ENCODE assay signal across 12 cellular contexts in genomic region chr2:159144776-159145614, GRCh38.
DNase-seq lines count a peak whose midpoint lies in the region; ATAC-seq, FAIRE-seq and TF ChIP-seq lines count a peak whose summit lies in the region.
"Had no signal": no experiment of that assay in that cellular context is flagged by ENCODE, and none has a peak within 500 bp of the region (broad histone marks: within the 10 kb centered on the region; RNA-seq: fewer than 3 reads in every experiment).

No MANE protein-coding gene starts in this region.

- ATAC-seq in HG02642 (IDR thresholded peaks at IDR 0.05; ENCODE audit: poor library complexity, unreplicated experiment) (peak; percentile 67), upper lobe of right lung (peak; percentile 13)

- no peaks in the 10 kb centered on the region for H3K79me2 ChIP-seq in MM.1S (ENCODE audit: low read length)

- H3K36me3 ChIP-seq in MM.1S (replicated peaks; ENCODE audit: insufficient read depth, low read length), result no peaks in the 10 kb centered on the region
- no peaks in the 10 kb centered on the region for H3K36me3 ChIP-seq in upper lobe of right lung
- H3K36me3 ChIP-seq in right atrium auricular region, result no peaks in the 10 kb centered on the region
- H3K36me3 ChIP-seq: cardiac muscle cell, suprapubic skin had no signal

- DNase-seq in activated naive CD4-positive, alpha-beta T cell treated with anti-CD3 and anti-CD28 coated beads, Interleukin-2, amount 10 ng/mL, durations not matched to agents 7 days and 5 days, result no peak
- DNase-seq in MM.1S (peak; percentile 8), upper lobe of right lung (no peak), mesenteric fat pad (ENCODE audit: low spot score) (no peak), right atrium auricular region (ENCODE audit: low spot score) (no peak), GM19239 (ENCODE audit: insufficient read length, low spot score) (no peak)
- DNase-seq: activated CD4-positive, CD25-positive, alpha-beta regulatory T cell had no signal

- H3K9me2 ChIP-seq in MM.1S (replicated peaks; ENCODE audit: insufficient read depth, low read length), result no peaks in the 10 kb centered on the region

- H3K4me2 ChIP-seq in MM.1S (ENCODE audit: low read depth, low read length), result no peak overlapping the region

- no peak overlapping the region for H3K9ac ChIP-seq in MM.1S (ENCODE audit: low read length)

- no peak for FAIRE-seq in GM19239 (lab: Jason Lieb, UNC)

- H3K27me3 ChIP-seq in MM.1S (replicated peaks; ENCODE audit: insufficient read depth, low read length) (no peaks in the 10 kb centered on the region), upper lobe of right lung (no peaks in the 10 kb centered on the region), right atrium auricular region (no peaks in the 10 kb centered on the region)
- H3K27me3 ChIP-seq: cardiac muscle cell, suprapubic skin had no signal

- CTCF ChIA-PET in activated naive CD4-positive, alpha-beta T cell treated with anti-CD3 and anti-CD28 coated beads, Interleukin-2, amount 10 ng/mL, durations not matched to agents 7 days and 5 days (lab: Charles Lee), result no interaction called here

- no peak overlapping the region for H2AFZ ChIP-seq in MM.1S (ENCODE audit: low read length)

- H3K4me3 ChIP-seq in MM.1S (ENCODE audit: low read length), result no peak overlapping the region
- no peak overlapping the region for H3K4me3 ChIP-seq in upper lobe of right lung
- H3K4me3 ChIP-seq in right atrium auricular region, result no peak overlapping the region
- H3K4me3 ChIP-seq: cardiac muscle cell, suprapubic skin had no signal

- TF ChIP-seq CTCF in MM.1S (IDR thresholded peaks at IDR 0.05; ENCODE audit: low read length) (no peak), upper lobe of right lung (IDR thresholded peaks at IDR 0.05) (no peak), right atrium auricular region (IDR thresholded peaks at IDR 0.05) (no peak)

- H3K4me1 Mint-ChIP-seq in activated naive CD4-positive, alpha-beta T cell treated with anti-CD3 and anti-CD28 coated beads, Interleukin-2, amount 50 U/mL, for 24 hours, result peaks cover 12% of the 10 kb centered on the region
- H3K4me1 Mint-ChIP-seq in activated naive CD4-positive, alpha-beta T cell treated with anti-CD3 and anti-CD28 coated beads, Interleukin-2, amount 10 ng/mL, durations not matched to agents 7 days and 5 days, result peaks cover 16% of the 10 kb centered on the region

- peak overlapping the region; percentile 38 for H3K4me3 Mint-ChIP-seq in activated naive CD4-positive, alpha-beta T cell treated with anti-CD3 and anti-CD28 coated beads, Interleukin-2, amount 50 U/mL, for 24 hours
- H3K4me3 Mint-ChIP-seq in activated naive CD4-positive, alpha-beta T cell treated with anti-CD3 and anti-CD28 coated beads, Interleukin-2, amount 10 ng/mL, durations not matched to agents 7 days and 5 days, result no peak overlapping the region

- H4K20me1 ChIP-seq in MM.1S (ENCODE audit: insufficient read depth, low read length), result no peaks in the 10 kb centered on the region

- no peaks in the 10 kb centered on the region for H3K36me3 Mint-ChIP-seq in activated naive CD4-positive, alpha-beta T cell treated with anti-CD3 and anti-CD28 coated beads, Interleukin-2, amount 50 U/mL, for 24 hours
- no peaks in the 10 kb centered on the region for H3K36me3 Mint-ChIP-seq in activated naive CD4-positive, alpha-beta T cell treated with anti-CD3 and anti-CD28 coated beads, Interleukin-2, amount 10 ng/mL, durations not matched to agents 7 days and 5 days

- intact Hi-C loops in upper lobe of right lung (cut with DNase I), result no loop called here

- H3K27me3 Mint-ChIP-seq in activated naive CD4-positive, alpha-beta T cell treated with anti-CD3 and anti-CD28 coated beads, Interleukin-2, amount 50 U/mL, for 24 hours, result no peaks in the 10 kb centered on the region
- H3K27me3 Mint-ChIP-seq in activated naive CD4-positive, alpha-beta T cell treated with anti-CD3 and anti-CD28 coated beads, Interleukin-2, amount 10 ng/mL, durations not matched to agents 7 days and 5 days, result peaks cover 6% of the 10 kb centered on the region

- no peaks in the 10 kb centered on the region for H3F3A ChIP-seq in MM.1S (ENCODE audit: insufficient read depth, low read length)

- H3K9me3 ChIP-seq in MM.1S (replicated peaks; ENCODE audit: insufficient read depth, low read length) (no peaks in the 10 kb centered on the region), upper lobe of right lung (no peaks in the 10 kb centered on the region), right atrium auricular region (no peaks in the 10 kb centered on the region)
- H3K9me3 ChIP-seq: suprapubic skin had no signal

- H3K27ac Mint-ChIP-seq in activated naive CD4-positive, alpha-beta T cell treated with anti-CD3 and anti-CD28 coated beads, Interleukin-2, amount 50 U/mL, for 24 hours, result no peak overlapping the region
- no peak overlapping the region for H3K27ac Mint-ChIP-seq in activated naive CD4-positive, alpha-beta T cell treated with anti-CD3 and anti-CD28 coated beads, Interleukin-2, amount 10 ng/mL, durations not matched to agents 7 days and 5 days

- H3K27ac ChIP-seq in MM.1S (ENCODE audit: low read length), result no peak overlapping the region
- H3K27ac ChIP-seq in upper lobe of right lung, result no peak overlapping the region
- peak overlapping the region in 1 of 2 donors; percentile 79 for H3K27ac ChIP-seq in right atrium auricular region
- H3K27ac ChIP-seq: cardiac muscle cell, epithelial cell of prostate, suprapubic skin had no signal

- no peaks in the 10 kb centered on the region for H3K9me3 Mint-ChIP-seq in activated naive CD4-positive, alpha-beta T cell treated with anti-CD3 and anti-CD28 coated beads, Interleukin-2, amount 50 U/mL, for 24 hours
- no peaks in the 10 kb centered on the region for H3K9me3 Mint-ChIP-seq in activated naive CD4-positive, alpha-beta T cell treated with anti-CD3 and anti-CD28 coated beads, Interleukin-2, amount 10 ng/mL, durations not matched to agents 7 days and 5 days

- H3K4me1 ChIP-seq in MM.1S (ENCODE audit: low read length) (no peaks in the 10 kb centered on the region), upper lobe of right lung (peaks cover 31% of the 10 kb centered on the region), right atrium auricular region (peaks cover 0 to 53% of the 10 kb centered on the region in 2 donors)
